ENCODE assay signal across 21 cellular contexts in genomic region chr1:167435484-167435883, GRCh38.
DNase-seq lines count a peak whose midpoint lies in the region; ATAC-seq lines count a peak whose summit lies in the region.
"Had no signal": no experiment of that assay in that cellular context is flagged by ENCODE, and none has a peak within 500 bp of the region (broad histone marks: within the 10 kb centered on the region; RNA-seq: fewer than 3 reads in every experiment).

No MANE protein-coding gene starts in this region.

- H3K9me3 ChIP-seq in CD8-positive, alpha-beta memory T cell (ENCODE audit: low read length) = no peaks in the 10 kb centered on the region
- no peaks in the 10 kb centered on the region for H3K9me3 ChIP-seq in naive thymus-derived CD4-positive, alpha-beta T cell (ENCODE audit: control insufficient read depth in 2 of 3, low read length in 3 of 3)
- H3K9me3 ChIP-seq: heart right ventricle, right lobe of liver, uterus had no signal

- peak overlapping the region; percentile 81 to 98 (median 88) for H3K27ac Mint-ChIP-seq in CD8-positive, alpha-beta memory T cell
- peak overlapping the region; percentile 89 for H3K27ac Mint-ChIP-seq in activated naive CD8-positive, alpha-beta T cell treated with anti-CD3 and anti-CD28 coated beads for 36 hours
- H3K27ac Mint-ChIP-seq in naive thymus-derived CD4-positive, alpha-beta T cell = peak overlapping the region; percentile 82 to 96 (median 92)
- H3K27ac Mint-ChIP-seq: dendritic cell treated with granulocyte-macrophage colony-stimulating factor and Interleukin-4, amounts not matched to agents 40 ng/mL and 50 ng/mL, for 4 days; nephron progenitor cell had no signal

- H3K9me3 Mint-ChIP-seq in CD8-positive, alpha-beta memory T cell = no peaks in the 10 kb centered on the region
- H3K9me3 Mint-ChIP-seq in activated naive CD8-positive, alpha-beta T cell treated with anti-CD3 and anti-CD28 coated beads for 36 hours = no peaks in the 10 kb centered on the region
- no peaks in the 10 kb centered on the region for H3K9me3 Mint-ChIP-seq in naive thymus-derived CD4-positive, alpha-beta T cell
- H3K9me3 Mint-ChIP-seq: dendritic cell treated with granulocyte-macrophage colony-stimulating factor and Interleukin-4, amounts not matched to agents 40 ng/mL and 50 ng/mL, for 4 days had no signal

- H3K27ac ChIP-seq in CD8-positive, alpha-beta memory T cell (ENCODE audit: low read depth, low read length) = peak overlapping the region; percentile 6
- peak overlapping the region; percentile 67 for H3K27ac ChIP-seq in naive thymus-derived CD4-positive, alpha-beta T cell (ENCODE audit: low read depth, low read length)
- H3K27ac ChIP-seq: BLaER1, GM23248, heart right ventricle, KMS-11, right lobe of liver, uterus had no signal

- peaks cover 0 to 4% of the 10 kb centered on the region in 2 donors for H3K27me3 Mint-ChIP-seq in CD8-positive, alpha-beta memory T cell
- no peaks in the 10 kb centered on the region for H3K27me3 Mint-ChIP-seq in activated naive CD8-positive, alpha-beta T cell treated with anti-CD3 and anti-CD28 coated beads for 36 hours
- no peaks in the 10 kb centered on the region for H3K27me3 Mint-ChIP-seq in naive thymus-derived CD4-positive, alpha-beta T cell

- no peak overlapping the region for H3K4me3 ChIP-seq in CD8-positive, alpha-beta memory T cell (ENCODE audit: low read length)
- H3K4me3 ChIP-seq in naive thymus-derived CD4-positive, alpha-beta T cell (ENCODE audit: low read length) = no peak overlapping the region
- H3K4me3 ChIP-seq: BLaER1, GM23248, heart right ventricle, right lobe of liver, uterus had no signal

- peak overlapping the region in 3 of 7 donors; percentile 9 to 54 (median 12) for H3K4me3 Mint-ChIP-seq in CD8-positive, alpha-beta memory T cell
- no peak overlapping the region for H3K4me3 Mint-ChIP-seq in activated naive CD8-positive, alpha-beta T cell treated with anti-CD3 and anti-CD28 coated beads for 36 hours
- peak overlapping the region in 7 of 10 donors; percentile 6 to 64 (median 39) for H3K4me3 Mint-ChIP-seq in naive thymus-derived CD4-positive, alpha-beta T cell
- H3K4me3 Mint-ChIP-seq: dendritic cell treated with granulocyte-macrophage colony-stimulating factor and Interleukin-4, amounts not matched to agents 40 ng/mL and 50 ng/mL, for 4 days; nephron progenitor cell had no signal

- intact Hi-C loops in naive thymus-derived CD4-positive, alpha-beta T cell (cut with micrococcal nuclease) = no loop called here

- peaks cover 69 to 86% (median 71%) of the 10 kb centered on the region in 3 donors for H3K4me1 Mint-ChIP-seq in CD8-positive, alpha-beta memory T cell
- peaks cover 53% of the 10 kb centered on the region for H3K4me1 Mint-ChIP-seq in activated naive CD8-positive, alpha-beta T cell treated with anti-CD3 and anti-CD28 coated beads for 36 hours
- peaks cover 44 to 88% (median 70%) of the 10 kb centered on the region in 7 donors for H3K4me1 Mint-ChIP-seq in naive thymus-derived CD4-positive, alpha-beta T cell

- CTCF ChIA-PET in CD8-positive, alpha-beta memory T cell (lab: Charles Lee) = no interaction called here
- CTCF ChIA-PET in naive thymus-derived CD4-positive, alpha-beta T cell (lab: Charles Lee) = interaction anchor here (0.6 kb wide), 1 partner anchor 82 kb away, joined by 3 read pairs; no protein-coding TSS in a partner anchor

- peak; percentile 56 for DNase-seq in activated CD8-positive, alpha-beta memory T cell treated with anti-CD3 and anti-CD28 coated beads for 24 hours
- no peak for DNase-seq in activated CD8-positive, alpha-beta memory T cell treated with anti-CD3 and anti-CD28 coated beads, Interleukin-2, amount 50 U/mL, for 4 hours
- DNase-seq in CD8-positive, alpha-beta memory T cell = no peak
- no peak for DNase-seq in activated naive CD8-positive, alpha-beta T cell treated with anti-CD3 and anti-CD28 coated beads for 36 hours
- DNase-seq in naive thymus-derived CD4-positive, alpha-beta T cell = no peak
- no peak for DNase-seq in amniotic stem cell (lab: John Stamatoyannopoulos, UW)
- no peak for DNase-seq in NCI-H1694 (lab: John Stamatoyannopoulos, UW)
- DNase-seq: EL, GM23248, heart right ventricle, left colon, nephron progenitor cell, right lobe of liver, substantia nigra, uterus had no signal

- H3K4me1 ChIP-seq in CD8-positive, alpha-beta memory T cell (ENCODE audit: insufficient read depth, low read length) = peaks cover 71% of the 10 kb centered on the region
- peaks cover 23 to 51% of the 10 kb centered on the region in 2 donors for H3K4me1 ChIP-seq in naive thymus-derived CD4-positive, alpha-beta T cell (ENCODE audit: control insufficient read depth in 2 of 2, insufficient read depth in 2 of 2, low read length in 2 of 2)
- H3K4me1 ChIP-seq: uterus had no signal

- H3K27me3 ChIP-seq in CD8-positive, alpha-beta memory T cell (ENCODE audit: insufficient read depth, low read length, poor library complexity, severe bottlenecking) = no peaks in the 10 kb centered on the region
- H3K27me3 ChIP-seq in naive thymus-derived CD4-positive, alpha-beta T cell (ENCODE audit: control insufficient read depth in 2 of 2, insufficient read depth in 2 of 2, low read length in 2 of 2) = no peaks in the 10 kb centered on the region
- H3K27me3 ChIP-seq: right lobe of liver, uterus had no signal

- peaks cover 71% of the 10 kb centered on the region for H3K36me3 ChIP-seq in CD8-positive, alpha-beta memory T cell (ENCODE audit: insufficient read depth, low read length)
- H3K36me3 ChIP-seq in naive thymus-derived CD4-positive, alpha-beta T cell (ENCODE audit: control insufficient read depth in 2 of 3, insufficient read depth in 3 of 3, low read length in 3 of 3) = peaks cover 9 to 93% (median 25%) of the 10 kb centered on the region in 3 experiments
- H3K36me3 ChIP-seq: BLaER1, heart right ventricle, right lobe of liver, uterus had no signal

- peaks cover 20 to 93% (median 22%) of the 10 kb centered on the region in 3 donors for H3K36me3 Mint-ChIP-seq in CD8-positive, alpha-beta memory T cell
- peaks cover 67% of the 10 kb centered on the region for H3K36me3 Mint-ChIP-seq in activated naive CD8-positive, alpha-beta T cell treated with anti-CD3 and anti-CD28 coated beads for 36 hours
- H3K36me3 Mint-ChIP-seq in naive thymus-derived CD4-positive, alpha-beta T cell = peaks cover 5 to 51% (median 37%) of the 10 kb centered on the region in 5 donors

- no peak for ATAC-seq in naive thymus-derived CD4-positive, alpha-beta T cell
- no peak for ATAC-seq in HG02588 (IDR thresholded peaks at IDR 0.05; ENCODE audit: unreplicated experiment)
- ATAC-seq: activated CD4-positive, CD25-positive, alpha-beta regulatory T cell treated with anti-CD3 and anti-CD28 coated beads, Interleukin-2, amount 50 U/mL, for 24 hours; heart right ventricle; left colon; right lobe of liver; SK-N-SH treated with all-trans-retinoic acid at 6 μM for 48 hours had no signal

- POLR2A ChIA-PET in CD8-positive, alpha-beta memory T cell (lab: Charles Lee) = no interaction called here
- POLR2A ChIA-PET in naive thymus-derived CD4-positive, alpha-beta T cell (lab: Charles Lee) = interaction anchor here (0.6 to 4.0 kb wide), 2 partner anchors 16 to 19 kb away, joined by 3 to 30 read pairs; no protein-coding TSS in a partner anchor
